15 cellular contexts compared by ENCODE assay signal in genomic region chr11:1381793-1382425, GRCh38. TPM values are rescaled to one million over a fixed set of nuclear protein-coding genes. Genes with fewer than 3 reads are reported as not detected.
DNase-seq lines count a peak whose midpoint lies in the region; ATAC-seq and TF ChIP-seq lines count a peak whose summit lies in the region.
"Had no signal": no experiment of that assay in that cellular context is flagged by ENCODE, and none has a peak within 500 bp of the region (broad histone marks: within the 10 kb centered on the region; RNA-seq: fewer than 3 reads in every experiment).

No MANE protein-coding gene starts in this region.

- no peaks in the 10 kb centered on the region for H3K36me3 Mint-ChIP-seq in activated naive CD4-positive, alpha-beta T cell treated with anti-CD3 and anti-CD28 coated beads for 36 hours (ENCODE audit: low read depth)
- no peaks in the 10 kb centered on the region for H3K36me3 Mint-ChIP-seq in activated naive CD4-positive, alpha-beta T cell treated with anti-CD3 and anti-CD28 coated beads, Interleukin-2, amount 50 U/mL, for 72 hours
- no peaks in the 10 kb centered on the region for H3K36me3 Mint-ChIP-seq in activated B cell treated with CpG ODN at 0.5 μM for 24 hours (ENCODE audit: low read depth)
- peaks cover 12% of the 10 kb centered on the region for H3K36me3 Mint-ChIP-seq in stimulated activated effector memory CD8-positive, alpha-beta T cell treated with anti-CD3 and anti-CD28 coated beads, Interleukin-12 subunit alpha, Interleukin-12 subunit beta, amount 100 ng/mL, for 72 hours

- H3K27ac Mint-ChIP-seq in activated naive CD4-positive, alpha-beta T cell treated with anti-CD3 and anti-CD28 coated beads for 36 hours, result no peak overlapping the region
- peak overlapping the region in 1 of 2 donors; percentile 83 for H3K27ac Mint-ChIP-seq in activated naive CD4-positive, alpha-beta T cell treated with anti-CD3 and anti-CD28 coated beads, Interleukin-2, amount 50 U/mL, for 72 hours
- peak overlapping the region; percentile 91 for H3K27ac Mint-ChIP-seq in activated B cell treated with CpG ODN at 0.5 μM for 24 hours
- peak overlapping the region; percentile 89 for H3K27ac Mint-ChIP-seq in stimulated activated effector memory CD8-positive, alpha-beta T cell treated with anti-CD3 and anti-CD28 coated beads, Interleukin-12 subunit alpha, Interleukin-12 subunit beta, amount 100 ng/mL, for 72 hours

- ATAC-seq in activated naive CD4-positive, alpha-beta T cell treated with anti-CD3 and anti-CD28 coated beads, Interleukin-2, amount 50 U/mL, for 72 hours, result no peak
- ATAC-seq in activated B cell treated with CpG ODN at 0.5 μM for 24 hours (ENCODE audit: low read depth) (no peak), esophagus mucosa (peak; percentile 19), HG03565 (IDR thresholded peaks at IDR 0.05; ENCODE audit: unreplicated experiment) (no peak)
- no peak for ATAC-seq in stimulated activated effector memory CD8-positive, alpha-beta T cell treated with anti-CD3 and anti-CD28 coated beads, Interleukin-12 subunit alpha, Interleukin-12 subunit beta, amount 100 ng/mL, for 72 hours

- H3K27me3 Mint-ChIP-seq in activated naive CD4-positive, alpha-beta T cell treated with anti-CD3 and anti-CD28 coated beads for 36 hours (ENCODE audit: low read depth), result no peaks in the 10 kb centered on the region
- no peaks in the 10 kb centered on the region for H3K27me3 Mint-ChIP-seq in activated B cell treated with CpG ODN at 0.5 μM for 24 hours

- POLR2A ChIA-PET in activated B cell treated with CpG ODN at 0.5 μM for 24 hours (lab: Charles Lee), result no interaction called here

- H3K9me3 Mint-ChIP-seq in activated naive CD4-positive, alpha-beta T cell treated with anti-CD3 and anti-CD28 coated beads for 36 hours, result peaks cover 5% of the 10 kb centered on the region
- no peaks in the 10 kb centered on the region for H3K9me3 Mint-ChIP-seq in activated naive CD4-positive, alpha-beta T cell treated with anti-CD3 and anti-CD28 coated beads, Interleukin-2, amount 50 U/mL, for 72 hours
- H3K9me3 Mint-ChIP-seq in activated B cell treated with CpG ODN at 0.5 μM for 24 hours, result peaks cover 4% of the 10 kb centered on the region
- no peaks in the 10 kb centered on the region for H3K9me3 Mint-ChIP-seq in stimulated activated effector memory CD8-positive, alpha-beta T cell treated with anti-CD3 and anti-CD28 coated beads, Interleukin-12 subunit alpha, Interleukin-12 subunit beta, amount 100 ng/mL, for 72 hours

- intact Hi-C loops in activated naive CD4-positive, alpha-beta T cell treated with anti-CD3 and anti-CD28 coated beads for 36 hours (cut with micrococcal nuclease), result loop anchor here (2.0 to 10.0 kb wide), 3 partner anchors 45 to 687 kb away; partner anchors contain the start of genes DEAF1 and TMEM80
- intact Hi-C loops in activated B cell treated with CpG ODN at 0.5 μM for 24 hours (cut with micrococcal nuclease), result loop anchor here (2.0 to 10.0 kb wide), 4 partner anchors 140 to 687 kb away; partner anchors contain the start of genes DEAF1, DUSP8 and TMEM80

- CTCF ChIA-PET in activated naive CD4-positive, alpha-beta T cell treated with anti-CD3 and anti-CD28 coated beads for 36 hours (lab: Charles Lee), result no interaction called here
- CTCF ChIA-PET in activated B cell treated with CpG ODN at 0.5 μM for 24 hours (lab: Charles Lee), result no interaction called here

- TF ChIP-seq CTCF in activated B cell treated with CpG ODN at 0.5 μM for 24 hours (IDR thresholded peaks at IDR 0.05), result no peak

- no peak for DNase-seq in activated naive CD4-positive, alpha-beta T cell treated with anti-CD3 and anti-CD28 coated beads for 36 hours
- DNase-seq in activated naive CD4-positive, alpha-beta T cell treated with anti-CD3 and anti-CD28 coated beads, Interleukin-2, amount 50 U/mL, for 72 hours (ENCODE audit: low spot score in 2 of 2), result no peak
- DNase-seq in activated B cell treated with CpG ODN at 0.5 μM for 24 hours (no peak), SIG-M5 treated with dmso at 0.1 percent for 504 hours (lab: John Stamatoyannopoulos, UW; ENCODE audit: unreplicated experiment) (no peak)
- no peak for DNase-seq in stimulated activated effector memory CD8-positive, alpha-beta T cell treated with anti-CD3 and anti-CD28 coated beads, Interleukin-12 subunit alpha, Interleukin-12 subunit beta, amount 100 ng/mL, for 72 hours (ENCODE audit: low spot score in 2 of 2)
- no peak for DNase-seq in activated effector memory CD4-positive, alpha-beta T cell treated with anti-CD3 and anti-CD28 coated beads, Interleukin-2, amount 50 U/mL, for 16 hours
- DNase-seq: brain microvascular endothelial cell; effector CD8-positive, alpha-beta T cell; left ventricle myocardium inferior; NCI-H1436; NCI-H446; OCI-M1; tibial artery had no signal

- peak overlapping the region; percentile 60 for H3K4me3 Mint-ChIP-seq in activated naive CD4-positive, alpha-beta T cell treated with anti-CD3 and anti-CD28 coated beads for 36 hours
- H3K4me3 Mint-ChIP-seq in activated B cell treated with CpG ODN at 0.5 μM for 24 hours, result peak overlapping the region; percentile 85
- H3K4me3 Mint-ChIP-seq in stimulated activated effector memory CD8-positive, alpha-beta T cell treated with anti-CD3 and anti-CD28 coated beads, Interleukin-12 subunit alpha, Interleukin-12 subunit beta, amount 100 ng/mL, for 72 hours, result peak overlapping the region; percentile 75

- H3K4me1 Mint-ChIP-seq in activated naive CD4-positive, alpha-beta T cell treated with anti-CD3 and anti-CD28 coated beads for 36 hours (ENCODE audit: low read depth), result peaks cover 12% of the 10 kb centered on the region
- peaks cover 24% of the 10 kb centered on the region for H3K4me1 Mint-ChIP-seq in activated B cell treated with CpG ODN at 0.5 μM for 24 hours
- peaks cover 32% of the 10 kb centered on the region for H3K4me1 Mint-ChIP-seq in stimulated activated effector memory CD8-positive, alpha-beta T cell treated with anti-CD3 and anti-CD28 coated beads, Interleukin-12 subunit alpha, Interleukin-12 subunit beta, amount 100 ng/mL, for 72 hours

RNA-seq across cellular contexts. Expression of gene BRSK2, which starts 7.8 kb away (rescaled TPM):
- total RNA-seq in activated naive CD4-positive, alpha-beta T cell treated with anti-CD3 and anti-CD28 coated beads for 36 hours, result under 1 TPM; 0.17 to 0.44 TPM
- 1 to 10 TPM in 1 of 2 donors, under 1 TPM in 1; 0.45 to 1.3 TPM for total RNA-seq in activated naive CD4-positive, alpha-beta T cell treated with anti-CD3 and anti-CD28 coated beads, Interleukin-2, amount 50 U/mL, for 72 hours
- 0.11 and 0.37 TPM in 2 replicates for total RNA-seq in activated B cell treated with CpG ODN at 0.5 μM for 24 hours
- 0.08 TPM for total RNA-seq in esophagus mucosa
